In genomic region chr12:92030618-92031017, GRCh38 we compare ENCODE assay signal across 8 cellular contexts.
DNase-seq lines count a peak whose midpoint lies in the region; ATAC-seq lines count a peak whose summit lies in the region.

No MANE protein-coding gene starts in this region.

- peak overlapping the region; percentile 52 for H3K4me3 Mint-ChIP-seq in activated T-cell treated with anti-CD3 and anti-CD28 coated beads, Interleukin-2, amount 50 U/mL, for 4 hours
- peak overlapping the region; percentile 56 for H3K4me3 Mint-ChIP-seq in stimulated activated effector memory CD8-positive, alpha-beta T cell treated with anti-CD3 and anti-CD28 coated beads, Interleukin-12 subunit alpha, Interleukin-12 subunit beta, amount 100 ng/mL, for 72 hours

- H3K4me3 ChIP-seq in H7 (ENCODE audit: insufficient read depth, low read depth, low read length) = no peak overlapping the region

- H3K27me3 Mint-ChIP-seq in activated T-cell treated with anti-CD3 and anti-CD28 coated beads, Interleukin-2, amount 50 U/mL, for 4 hours (ENCODE audit: low read depth) = no peaks in the 10 kb centered on the region

- H3K9me3 Mint-ChIP-seq in activated T-cell treated with anti-CD3 and anti-CD28 coated beads, Interleukin-2, amount 50 U/mL, for 4 hours = peaks cover 12% of the 10 kb centered on the region
- peaks cover 9% of the 10 kb centered on the region for H3K9me3 Mint-ChIP-seq in stimulated activated effector memory CD8-positive, alpha-beta T cell treated with anti-CD3 and anti-CD28 coated beads, Interleukin-12 subunit alpha, Interleukin-12 subunit beta, amount 100 ng/mL, for 72 hours

- intact Hi-C loops in left cardiac atrium (cut with DNase I) = no loop called here

- H3K36me3 ChIP-seq in H7 (replicated peaks; ENCODE audit: control insufficient read depth, insufficient read depth, low read length) = no peaks in the 10 kb centered on the region

- ATAC-seq in HG03354 (IDR thresholded peaks at IDR 0.05; ENCODE audit: poor library complexity, severe bottlenecking, unreplicated experiment) (peak; percentile 64), left cardiac atrium (peak; percentile 86 to 87)
- peak; percentile 74 to 78 for ATAC-seq in activated T-cell treated with anti-CD3 and anti-CD28 coated beads, Interleukin-2, amount 50 U/mL, for 4 hours
- peak; percentile 98 for ATAC-seq in stimulated activated effector memory CD8-positive, alpha-beta T cell treated with anti-CD3 and anti-CD28 coated beads, Interleukin-12 subunit alpha, Interleukin-12 subunit beta, amount 100 ng/mL, for 72 hours

- peak; percentile 45 for DNase-seq in activated CD4-positive, CD25-positive, alpha-beta regulatory T cell treated with anti-CD3 and anti-CD28 coated beads, Interleukin-2, amount 50 U/mL, for 16 hours (ENCODE audit: low read depth, low spot score)
- DNase-seq in activated CD4-positive, CD25-positive, alpha-beta regulatory T cell treated with anti-CD3 and anti-CD28 coated beads, Interleukin-2, amount 50 U/mL, for 72 hours = no peak
- DNase-seq in activated T-cell treated with anti-CD3 and anti-CD28 coated beads, Interleukin-2, amount 50 U/mL, for 4 hours = peak; percentile 41
- DNase-seq in left cardiac atrium (peak; percentile 30), H7 (no peak), kidney tubule cell (ENCODE audit: low spot score) (no peak)
- peak; percentile 20 to 62 for DNase-seq in stimulated activated effector memory CD8-positive, alpha-beta T cell treated with anti-CD3 and anti-CD28 coated beads, Interleukin-12 subunit alpha, Interleukin-12 subunit beta, amount 100 ng/mL, for 72 hours (ENCODE audit: low spot score in 2 of 2)

- H3K27me3 ChIP-seq in H7 (ENCODE audit: control insufficient read depth, insufficient read depth, low read length) = no peaks in the 10 kb centered on the region

- H3K36me3 Mint-ChIP-seq in activated T-cell treated with anti-CD3 and anti-CD28 coated beads, Interleukin-2, amount 50 U/mL, for 4 hours (ENCODE audit: insufficient read depth) = peaks cover 13% of the 10 kb centered on the region
- no peaks in the 10 kb centered on the region for H3K36me3 Mint-ChIP-seq in stimulated activated effector memory CD8-positive, alpha-beta T cell treated with anti-CD3 and anti-CD28 coated beads, Interleukin-12 subunit alpha, Interleukin-12 subunit beta, amount 100 ng/mL, for 72 hours

- peak overlapping the region; percentile 90 for H3K27ac Mint-ChIP-seq in stimulated activated effector memory CD8-positive, alpha-beta T cell treated with anti-CD3 and anti-CD28 coated beads, Interleukin-12 subunit alpha, Interleukin-12 subunit beta, amount 100 ng/mL, for 72 hours

- peaks cover 82% of the 10 kb centered on the region for H3K4me1 Mint-ChIP-seq in activated T-cell treated with anti-CD3 and anti-CD28 coated beads, Interleukin-2, amount 50 U/mL, for 4 hours (ENCODE audit: low read depth)
- peaks cover 76% of the 10 kb centered on the region for H3K4me1 Mint-ChIP-seq in stimulated activated effector memory CD8-positive, alpha-beta T cell treated with anti-CD3 and anti-CD28 coated beads, Interleukin-12 subunit alpha, Interleukin-12 subunit beta, amount 100 ng/mL, for 72 hours

Comparison
In these comparisons a context has a peak if more than half of its experiments do, and no peak if none do; other contexts are left out.
1. DNase-seq: peak in activated CD4-positive, CD25-positive, alpha-beta regulatory T cell treated with anti-CD3 and anti-CD28 coated beads, Interleukin-2, amount 50 U/mL, for 16 hours (single experiment), activated T-cell treated with anti-CD3 and anti-CD28 coated beads, Interleukin-2, amount 50 U/mL, for 4 hours (single experiment), left cardiac atrium (single experiment) and stimulated activated effector memory CD8-positive, alpha-beta T cell treated with anti-CD3 and anti-CD28 coated beads, Interleukin-12 subunit alpha, Interleukin-12 subunit beta, amount 100 ng/mL, for 72 hours (2 of 2); none in activated CD4-positive, CD25-positive, alpha-beta regulatory T cell treated with anti-CD3 and anti-CD28 coated beads, Interleukin-2, amount 50 U/mL, for 72 hours (single experiment), H7 (single experiment) and kidney tubule cell (single experiment).
2. Peak in every context shown above with its lines, with median percentiles within 50 percentile points of each other: ATAC-seq.